ENCODE assay signal across 2 cellular contexts in genomic region chr21:45706299-45706698, GRCh38.
TF ChIP-seq lines count a peak whose summit lies in the region.

No MANE protein-coding gene starts in this region.

TF ChIP-seq in SK-N-SH treated with all-trans-retinoic acid at 6 μM for 48 hours, 23 proteins besides CTCF, POLR2A, EP300 and RAD21 (continued from another document):
- TF ChIP-seq CREB5 (CRISPR knock-in tag; IDR thresholded peaks at IDR 0.05; ENCODE audit: low read depth), result no peak
- TF ChIP-seq PPARA (CRISPR knock-in tag; IDR thresholded peaks at IDR 0.05; ENCODE audit: borderline replicate concordance), result no peak
- TF ChIP-seq GLIS3 (CRISPR knock-in tag; IDR thresholded peaks at IDR 0.05), result no peak
- TF ChIP-seq CSDC2 (CRISPR knock-in tag; IDR thresholded peaks at IDR 0.05), result no peak
- no peak for TF ChIP-seq OSR1 (CRISPR knock-in tag; IDR thresholded peaks at IDR 0.05)
- no peak for TF ChIP-seq POU6F1 (CRISPR knock-in tag; IDR thresholded peaks at IDR 0.05; ENCODE audit: borderline replicate concordance, low read depth)
- no peak for TF ChIP-seq ZNF565 (CRISPR knock-in tag; conservative IDR thresholded peaks at IDR 0.05; ENCODE audit: low read depth)
- TF ChIP-seq BACH2 (CRISPR knock-in tag; IDR thresholded peaks at IDR 0.05; ENCODE audit: borderline replicate concordance), result no peak
- no peak for TF ChIP-seq RARB (CRISPR knock-in tag; IDR thresholded peaks at IDR 0.05)
- TF ChIP-seq ZNF8 (CRISPR knock-in tag; IDR thresholded peaks at IDR 0.05), result no peak
- TF ChIP-seq TOX (CRISPR knock-in tag; IDR thresholded peaks at IDR 0.05; ENCODE audit: borderline replicate concordance), result no peak
- TF ChIP-seq TSHZ2 (CRISPR knock-in tag; IDR thresholded peaks at IDR 0.05), result no peak

TF ChIP-seq in SK-N-SH, 30 proteins besides CTCF, POLR2A, EP300 and RAD21 (continued from another document):
- TF ChIP-seq REST (IDR thresholded peaks at IDR 0.05; ENCODE audit: low read depth, low read length), result no peak
- TF ChIP-seq USF1 (IDR thresholded peaks at IDR 0.05; ENCODE audit: borderline replicate concordance, low read depth), result no peak
- no peak for TF ChIP-seq EZH2phosphoT487 (IDR thresholded peaks at IDR 0.05; ENCODE audit: borderline replicate concordance, low read depth)
- TF ChIP-seq RXRA (IDR thresholded peaks at IDR 0.05; ENCODE audit: borderline replicate concordance, low read depth), result no peak
- no peak for TF ChIP-seq GATA2 (CRISPR knock-in tag; IDR thresholded peaks at IDR 0.05)
- no peak for TF ChIP-seq NFIC (IDR thresholded peaks at IDR 0.05; ENCODE audit: borderline replicate concordance)
- TF ChIP-seq RFX5 (IDR thresholded peaks at IDR 0.05; ENCODE audit: low read length), result no peak
- no peak for TF ChIP-seq FOXM1 (IDR thresholded peaks at IDR 0.05; ENCODE audit: low read depth)
- TF ChIP-seq FOSL2 (IDR thresholded peaks at IDR 0.05; ENCODE audit: borderline replicate concordance, low read depth), result no peak
- no peak for TF ChIP-seq RCOR1 (IDR thresholded peaks at IDR 0.05; ENCODE audit: low read length)
- TF ChIP-seq MXI1 (IDR thresholded peaks at IDR 0.05; ENCODE audit: low read depth, low read length), result no peak
- TF ChIP-seq USF2 (IDR thresholded peaks at IDR 0.05; ENCODE audit: borderline replicate concordance, low read depth, low read length), result no peak
